8 cellular contexts compared by ENCODE assay signal in genomic region chr17:49230636-49231562, GRCh38. TPM values are rescaled to one million over a fixed set of nuclear protein-coding genes. Genes with fewer than 3 reads are reported as not detected.
DNase-seq lines count a peak whose midpoint lies in the region; ATAC-seq and TF ChIP-seq lines count a peak whose summit lies in the region.

PHOSPHO1 (minus strand) TSS chr17:49230787; CDS start chr17:49226691, 4,096 bp downstream.

- TF ChIP-seq CTCF in HL-60 (IDR thresholded peaks at IDR 0.05; ENCODE audit: insufficient read depth, low read length) (no peak), OCI-LY1 (IDR thresholded peaks at IDR 0.05; ENCODE audit: low read length) (no peak)

- peak within 1 kb of the TSS; percentile 65 for H3K4me3 ChIP-seq in HL-60 (replicated peaks; ENCODE audit: insufficient read depth, low read length)
- peak within 1 kb of the TSS; percentile 61 for H3K4me3 ChIP-seq in OCI-LY1 (ENCODE audit: low read depth, low read length, poor library complexity, severe bottlenecking)
- H3K4me3 ChIP-seq in esophagus (ENCODE audit: low read depth in 1 of 2, low read length in 2 of 2): peak within 1 kb of the TSS; percentile 45 to 53
- peak within 1 kb of the TSS; percentile 67 to 87 for H3K4me3 ChIP-seq in muscle layer of colon (ENCODE audit: low read depth in 1 of 2, low read length in 2 of 2)

- H3K36me3 ChIP-seq in OCI-LY1 (ENCODE audit: insufficient read depth, low read length) (no peaks in the 10 kb centered on the region), esophagus (ENCODE audit: control insufficient read depth in 2 of 2, insufficient read depth in 2 of 2, low read length in 1 of 2) (no peaks in the 10 kb centered on the region), muscle layer of colon (ENCODE audit: insufficient read depth, low read length) (no peaks in the 10 kb centered on the region)

- no peak within 1 kb of the TSS for H2AFZ ChIP-seq in OCI-LY1 (ENCODE audit: low read length)

- 3 to 4% methylated on average over 58 of the region's 58 CpGs for WGBS in esophagus, 2 donors

- H3K9me2 ChIP-seq in OCI-LY1 (ENCODE audit: low read depth, low read length): no peaks in the 10 kb centered on the region

- H3K27ac ChIP-seq in HL-60 (replicated peaks) (no peak within 1 kb of the TSS), OCI-LY1 (ENCODE audit: low read depth, low read length, poor library complexity, severe bottlenecking) (no peak within 1 kb of the TSS), esophagus (ENCODE audit: low read depth in 2 of 2, low read length in 1 of 2) (no peak within 1 kb of the TSS), muscle layer of colon (ENCODE audit: low read depth, low read length) (no peak within 1 kb of the TSS)

- H3K27me3 ChIP-seq in HL-60 (ENCODE audit: insufficient read depth, poor library complexity, severe bottlenecking): peaks cover 21% of the 10 kb centered on the region
- H3K27me3 ChIP-seq in OCI-LY1 (ENCODE audit: insufficient read depth, low read length): no peaks in the 10 kb centered on the region; the same call in 1 of the 2 replicates
- H3K27me3 ChIP-seq in esophagus (ENCODE audit: control insufficient read depth in 1 of 2, insufficient read depth in 2 of 2, low read length in 2 of 2): peaks cover 0 to 4% of the 10 kb centered on the region in 2 donors
- H3K27me3 ChIP-seq in muscle layer of colon (ENCODE audit: control insufficient read depth in 1 of 2, insufficient read depth in 2 of 2, low read length in 2 of 2): peaks cover 14 to 24% of the 10 kb centered on the region in 2 donors

- H3K9me3 ChIP-seq in OCI-LY1 (ENCODE audit: low read length) (no peaks in the 10 kb centered on the region), esophagus (ENCODE audit: control insufficient read depth in 2 of 2, insufficient read depth in 1 of 2, low read depth in 1 of 2, low read length in 1 of 2) (no peaks in the 10 kb centered on the region), muscle layer of colon (ENCODE audit: low read length) (no peaks in the 10 kb centered on the region)

- H3K4me1 ChIP-seq in OCI-LY1 (ENCODE audit: insufficient read depth, low read length, severe bottlenecking) (peaks cover 13% of the 10 kb centered on the region), esophagus (ENCODE audit: control insufficient read depth in 2 of 2, insufficient read depth in 2 of 2, low read length in 1 of 2) (peaks cover 0 to 3% of the 10 kb centered on the region in 2 donors), muscle layer of colon (ENCODE audit: insufficient read depth, low read length) (peaks cover 6% of the 10 kb centered on the region)

- H3F3A ChIP-seq in OCI-LY1 (ENCODE audit: insufficient read depth, low read length): no peaks in the 10 kb centered on the region

- peak; percentile 87 for ATAC-seq in GM19438 (IDR thresholded peaks at IDR 0.05; ENCODE audit: low read depth, unreplicated experiment)

- H4K20me1 ChIP-seq in OCI-LY1 (ENCODE audit: insufficient read depth, low read length): no peaks in the 10 kb centered on the region

- H3K4me2 ChIP-seq in OCI-LY1 (ENCODE audit: low read length): peak within 1 kb of the TSS; percentile 88

- DNase-seq in CD1c-positive myeloid dendritic cell (ENCODE audit: extremely low spot score) (peak; percentile 94), HL-60 (ENCODE audit: low read depth in 1 of 2, low spot score in 1 of 2) (peak; percentile 58 to 64), activated T-cell treated with anti-CD3 and anti-CD28 coated beads for 4 hours (peak; percentile 70)
- peak; percentile 91 for DNase-seq in stimulated activated CD8-positive, alpha-beta memory T cell treated with anti-CD3 and anti-CD28 coated beads, Interleukin-4, amount 100 ng/mL, for 48 hours

- H3K9ac ChIP-seq in OCI-LY1 (ENCODE audit: low read length) (peak within 1 kb of the TSS; percentile 22; the same call in 1 of the 2 replicates), muscle layer of colon (ENCODE audit: low read length) (peak within 1 kb of the TSS; percentile 30)

- H3K79me2 ChIP-seq in OCI-LY1 (ENCODE audit: insufficient read depth, low read length): no peaks in the 10 kb centered on the region

RNA-seq across cellular contexts. Expression of gene PHOSPHO1, which starts in this region (rescaled TPM):
- under 1 TPM; 0.05 to 0.06 TPM for polyA plus RNA-seq in esophagus
